13 cellular contexts compared by ENCODE assay signal in the genomic region with DNA sequence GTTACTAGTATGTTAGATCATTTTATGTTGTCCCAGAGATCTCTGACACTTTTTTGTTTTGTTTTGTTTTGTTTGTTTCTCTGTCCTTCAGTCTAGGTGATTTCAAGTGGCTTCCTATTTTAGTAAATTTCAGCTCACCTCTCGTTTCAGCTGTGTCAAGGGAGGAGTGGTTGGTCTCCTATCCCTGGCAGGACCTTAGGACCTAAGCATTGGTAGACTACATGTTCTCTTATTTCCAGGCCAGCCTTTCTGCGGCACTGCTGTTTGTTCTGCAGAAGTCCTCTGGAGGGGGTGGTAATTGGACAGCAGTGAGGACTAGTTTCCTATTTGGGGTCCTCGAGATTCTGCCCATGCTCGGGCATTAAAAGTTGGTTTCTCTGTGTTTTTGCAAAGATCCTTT. TPM values are rescaled to one million over a fixed set of nuclear protein-coding genes. Genes with fewer than 3 reads are reported as not detected.
DNase-seq lines count a peak whose midpoint lies in the region; ATAC-seq and TF ChIP-seq lines count a peak whose summit lies in the region.
"Had no signal": no experiment of that assay in that cellular context is flagged by ENCODE, and none has a peak within 500 bp of the region (broad histone marks: within the 10 kb centered on the region; RNA-seq: fewer than 3 reads in every experiment).

No MANE protein-coding gene starts in this region.

- H3K14ac ChIP-seq in H9 (ENCODE audit: insufficient read depth, low read length), result no peak overlapping the region

- H3K9me3 Mint-ChIP-seq in activated CD4-positive, alpha-beta T cell treated with anti-CD3 and anti-CD28 coated beads, Interleukin-2, amount 10 ng/mL, durations not matched to agents 7 days and 5 days, result no peaks in the 10 kb centered on the region
- no peaks in the 10 kb centered on the region for H3K9me3 Mint-ChIP-seq in H9
- H3K9me3 Mint-ChIP-seq in activated naive CD8-positive, alpha-beta T cell treated with anti-CD3 and anti-CD28 coated beads, Interleukin-2, amount 50 U/mL, for 24 hours, result no peaks in the 10 kb centered on the region
- no peaks in the 10 kb centered on the region for H3K9me3 Mint-ChIP-seq in natural killer cell treated with Interleukin-12 subunit alpha and Interleukin-12 subunit beta and Interleukin-15 and Interleukin-18, amount 100 ng/mL, for 72 hours

- no peak overlapping the region for H3K18ac ChIP-seq in H9 (ENCODE audit: insufficient read length, low read depth, low read length)

- WGBS in H9 (ENCODE audit: extremely low coverage, insufficient read length, low lambda C conversion rate), result no CpG with 5 or more reads among the region's 4 CpGs

- no peak overlapping the region for H4K8ac ChIP-seq in H9 (replicated peaks; ENCODE audit: insufficient read length, low read depth, low read length)

- no peak overlapping the region for H2BK120ac ChIP-seq in H9 (ENCODE audit: low read depth, low read length, poor library complexity, severe bottlenecking)

- H3K4me1 Mint-ChIP-seq in activated CD4-positive, alpha-beta T cell treated with anti-CD3 and anti-CD28 coated beads, Interleukin-2, amount 10 ng/mL, durations not matched to agents 7 days and 5 days, result peaks cover 51% of the 10 kb centered on the region
- H3K4me1 Mint-ChIP-seq in H9, result peaks cover 8 to 10% of the 10 kb centered on the region in 2 experiments
- peaks cover 69% of the 10 kb centered on the region for H3K4me1 Mint-ChIP-seq in activated naive CD8-positive, alpha-beta T cell treated with anti-CD3 and anti-CD28 coated beads, Interleukin-2, amount 50 U/mL, for 24 hours
- peaks cover 39 to 53% of the 10 kb centered on the region in 2 donors for H3K4me1 Mint-ChIP-seq in natural killer cell treated with Interleukin-12 subunit alpha and Interleukin-12 subunit beta and Interleukin-15 and Interleukin-18, amount 100 ng/mL, for 72 hours (ENCODE audit: low read depth in 2 of 2)

- no peak overlapping the region for H3K56ac ChIP-seq in H9 (ENCODE audit: insufficient read length, low read depth, low read length)

- H3K9ac ChIP-seq in H9 (ENCODE audit: extremely low read depth, insufficient read length, low read length), result no peak overlapping the region

- peaks cover 13% of the 10 kb centered on the region for H3K79me1 ChIP-seq in H9 (ENCODE audit: insufficient read depth, low read depth, low read length, poor library complexity, severe bottlenecking)

- H2BK15ac ChIP-seq in H9 (ENCODE audit: low read depth, low read length), result no peak overlapping the region

- H4K91ac ChIP-seq in H9 (ENCODE audit: insufficient read length, low read depth, low read length), result no peak overlapping the region

- peak overlapping the region; percentile 78 for H3K27ac Mint-ChIP-seq in activated CD4-positive, alpha-beta T cell treated with anti-CD3 and anti-CD28 coated beads, Interleukin-2, amount 10 ng/mL, durations not matched to agents 7 days and 5 days
- H3K27ac Mint-ChIP-seq in H9, result peak overlapping the region in 2 of 3 experiments; percentile 1 to 38; a peak in 5 of 7 replicates
- peak overlapping the region; percentile 80 for H3K27ac Mint-ChIP-seq in activated naive CD8-positive, alpha-beta T cell treated with anti-CD3 and anti-CD28 coated beads, Interleukin-2, amount 50 U/mL, for 24 hours
- H3K27ac Mint-ChIP-seq in natural killer cell treated with Interleukin-12 subunit alpha and Interleukin-12 subunit beta and Interleukin-15 and Interleukin-18, amount 100 ng/mL, for 72 hours, result peak overlapping the region; percentile 49 to 54

- H3K27ac ChIP-seq in H9 (ENCODE audit: insufficient read length, low read depth, low read length), result no peak overlapping the region
- H3K27ac ChIP-seq: brain microvascular endothelial cell, ovary had no signal

- H2BK5ac ChIP-seq in H9 (ENCODE audit: insufficient read length, low read length), result no peak overlapping the region

- POLR2A ChIA-PET in activated CD4-positive, alpha-beta T cell treated with anti-CD3 and anti-CD28 coated beads, Interleukin-2, amount 10 ng/mL, durations not matched to agents 7 days and 5 days (lab: Charles Lee), result no interaction called here

- H2AFZ ChIP-seq in H9 (ENCODE audit: low read length), result no peak overlapping the region

- H3K4ac ChIP-seq in H9 (ENCODE audit: low read depth, low read length), result no peak overlapping the region

- H3K4me2 ChIP-seq in H9 (ENCODE audit: insufficient read depth, insufficient read length, low read length), result no peak overlapping the region

- DNase-seq in activated CD4-positive, alpha-beta T cell treated with anti-CD3 and anti-CD28 coated beads, Interleukin-2, amount 10 ng/mL, durations not matched to agents 7 days and 5 days, result no peak
- no peak for DNase-seq in activated CD4-positive, alpha-beta T cell treated with anti-CD3 and anti-CD28 coated beads, Interleukin-2, amount 50 U/mL, for 48 hours
- DNase-seq in H9, result no peak
- DNase-seq in activated naive CD8-positive, alpha-beta T cell treated with anti-CD3 and anti-CD28 coated beads, Interleukin-2, amount 50 U/mL, for 24 hours, result no peak
- no peak for DNase-seq in natural killer cell treated with Interleukin-12 subunit alpha and Interleukin-12 subunit beta and Interleukin-15 and Interleukin-18, amount 100 ng/mL, for 72 hours (ENCODE audit: low spot score)
- no peak for DNase-seq in T1000 (lab: John Stamatoyannopoulos, UW)
- no peak for DNase-seq in NCI-H2171 treated with DMSO at 0.1 percent for 48 hours (lab: John Stamatoyannopoulos, UW)
- DNase-seq in NCI-H2196 (lab: John Stamatoyannopoulos, UW; ENCODE audit: unreplicated experiment), result no peak
- DNase-seq: brain microvascular endothelial cell, left lung, NCI-H2227 treated with DMSO at 0.1 percent for 48 hours, ovary, PC-3 had no signal

- no peaks in the 10 kb centered on the region for H3K27me3 Mint-ChIP-seq in activated CD4-positive, alpha-beta T cell treated with anti-CD3 and anti-CD28 coated beads, Interleukin-2, amount 10 ng/mL, durations not matched to agents 7 days and 5 days
- no peaks in the 10 kb centered on the region for H3K27me3 Mint-ChIP-seq in H9 (ENCODE audit: low read depth)
- no peaks in the 10 kb centered on the region for H3K27me3 Mint-ChIP-seq in activated naive CD8-positive, alpha-beta T cell treated with anti-CD3 and anti-CD28 coated beads, Interleukin-2, amount 50 U/mL, for 24 hours
- no peaks in the 10 kb centered on the region for H3K27me3 Mint-ChIP-seq in natural killer cell treated with Interleukin-12 subunit alpha and Interleukin-12 subunit beta and Interleukin-15 and Interleukin-18, amount 100 ng/mL, for 72 hours

- no peaks in the 10 kb centered on the region for H3K9me3 ChIP-seq in H9 (ENCODE audit: control insufficient read depth, low read depth, low read length)
- H3K9me3 ChIP-seq: left lung, ovary had no signal

- H3T11ph ChIP-seq in H9 (ENCODE audit: low read length), result no peak overlapping the region

- peaks cover 11% of the 10 kb centered on the region; the same call in 1 of the 2 replicates for H3K79me2 ChIP-seq in H9 (ENCODE audit: insufficient read depth, low read length)

- no peak overlapping the region for H4K5ac ChIP-seq in H9 (ENCODE audit: insufficient read length, low read depth, low read length)

- H3K36me3 Mint-ChIP-seq in activated CD4-positive, alpha-beta T cell treated with anti-CD3 and anti-CD28 coated beads, Interleukin-2, amount 10 ng/mL, durations not matched to agents 7 days and 5 days (ENCODE audit: low read depth), result peaks cover 10% of the 10 kb centered on the region
- peaks cover 2 to 8% (median 7%) of the 10 kb centered on the region in 3 experiments for H3K36me3 Mint-ChIP-seq in H9 (ENCODE audit: insufficient read depth in 1 of 3, low read depth in 3 of 3)
- H3K36me3 Mint-ChIP-seq in activated naive CD8-positive, alpha-beta T cell treated with anti-CD3 and anti-CD28 coated beads, Interleukin-2, amount 50 U/mL, for 24 hours (ENCODE audit: low read depth), result peaks cover 13% of the 10 kb centered on the region
- H3K36me3 Mint-ChIP-seq in natural killer cell treated with Interleukin-12 subunit alpha and Interleukin-12 subunit beta and Interleukin-15 and Interleukin-18, amount 100 ng/mL, for 72 hours, result no peaks in the 10 kb centered on the region

- H3K23me2 ChIP-seq in H9 (ENCODE audit: insufficient read length, low read depth, low read length, poor library complexity, severe bottlenecking), result no peaks in the 10 kb centered on the region

- H3K4me1 ChIP-seq in H9 (ENCODE audit: insufficient read depth, low read length), result no peaks in the 10 kb centered on the region

- H3K4me3 Mint-ChIP-seq in activated CD4-positive, alpha-beta T cell treated with anti-CD3 and anti-CD28 coated beads, Interleukin-2, amount 10 ng/mL, durations not matched to agents 7 days and 5 days, result peak overlapping the region; percentile 6
- no peak overlapping the region for H3K4me3 Mint-ChIP-seq in H9
- peak overlapping the region; percentile 39 for H3K4me3 Mint-ChIP-seq in activated naive CD8-positive, alpha-beta T cell treated with anti-CD3 and anti-CD28 coated beads, Interleukin-2, amount 50 U/mL, for 24 hours
- H3K4me3 Mint-ChIP-seq in natural killer cell treated with Interleukin-12 subunit alpha and Interleukin-12 subunit beta and Interleukin-15 and Interleukin-18, amount 100 ng/mL, for 72 hours, result peak overlapping the region; percentile 48

- CTCF ChIA-PET in activated CD4-positive, alpha-beta T cell treated with anti-CD3 and anti-CD28 coated beads, Interleukin-2, amount 10 ng/mL, durations not matched to agents 7 days and 5 days (lab: Charles Lee), result no interaction called here

- H4K20me1 ChIP-seq in H9 (ENCODE audit: control insufficient read depth, insufficient read depth, insufficient read length), result no peaks in the 10 kb centered on the region

- H2AK5ac ChIP-seq in H9 (ENCODE audit: insufficient read length, low read length), result no peak overlapping the region

- TF ChIP-seq CTCF in H9 (conservative IDR thresholded peaks at IDR 0.05), result no peak

- H3K23ac ChIP-seq in H9 (ENCODE audit: insufficient read length, low read depth, low read length), result no peak overlapping the region

- no peak overlapping the region for H2BK12ac ChIP-seq in H9 (ENCODE audit: insufficient read length, low read depth, low read length)

- ATAC-seq in activated naive CD8-positive, alpha-beta T cell treated with anti-CD3 and anti-CD28 coated beads, Interleukin-2, amount 50 U/mL, for 24 hours, result no peak
- no peak for ATAC-seq in natural killer cell treated with Interleukin-12 subunit alpha and Interleukin-12 subunit beta and Interleukin-15 and Interleukin-18, amount 100 ng/mL, for 72 hours
- ATAC-seq: left lung, PC-3 had no signal

- H3K27me3 ChIP-seq in H9 (ENCODE audit: insufficient read depth, low read length), result no peaks in the 10 kb centered on the region
- H3K27me3 ChIP-seq: brain microvascular endothelial cell, left lung, ovary had no signal

- H2BK20ac ChIP-seq in H9 (ENCODE audit: low read depth, low read length, poor library complexity, severe bottlenecking), result no peak overlapping the region

RNA-seq across cellular contexts. Expression of gene MGA, which starts 31.8 kb away (rescaled TPM):
- total RNA-seq in activated CD4-positive, alpha-beta T cell treated with anti-CD3 and anti-CD28 coated beads, Interleukin-2, amount 10 ng/mL, durations not matched to agents 7 days and 5 days, result 10 to 100 TPM; 33.0 to 35.2 TPM
- 57.3 and 62.7 TPM in 2 replicates for total RNA-seq in H9 (2021)
- total RNA-seq in natural killer cell treated with Interleukin-12 subunit alpha and Interleukin-12 subunit beta and Interleukin-15 and Interleukin-18, amount 100 ng/mL, for 72 hours, result 10 to 100 TPM; 42.6 to 54.8 TPM

Comparison
In these comparisons a context has a peak if more than half of its experiments do, and no peak if none do; other contexts are left out.
1. H3K27ac Mint-ChIP-seq: peak in every context shown above with its lines; median percentile 80 in activated naive CD8-positive, alpha-beta T cell treated with anti-CD3 and anti-CD28 coated beads, Interleukin-2, amount 50 U/mL, for 24 hours; 78 in activated CD4-positive, alpha-beta T cell treated with anti-CD3 and anti-CD28 coated beads, Interleukin-2, amount 10 ng/mL, durations not matched to agents 7 days and 5 days; 52 in natural killer cell treated with Interleukin-12 subunit alpha and Interleukin-12 subunit beta and Interleukin-15 and Interleukin-18, amount 100 ng/mL, for 72 hours; 20 in H9.
2. H3K4me3 Mint-ChIP-seq: peak in activated CD4-positive, alpha-beta T cell treated with anti-CD3 and anti-CD28 coated beads, Interleukin-2, amount 10 ng/mL, durations not matched to agents 7 days and 5 days (single experiment), activated naive CD8-positive, alpha-beta T cell treated with anti-CD3 and anti-CD28 coated beads, Interleukin-2, amount 50 U/mL, for 24 hours (single experiment) and natural killer cell treated with Interleukin-12 subunit alpha and Interleukin-12 subunit beta and Interleukin-15 and Interleukin-18, amount 100 ng/mL, for 72 hours (single experiment); none in H9 (0 of 2).